In the genomic region with DNA sequence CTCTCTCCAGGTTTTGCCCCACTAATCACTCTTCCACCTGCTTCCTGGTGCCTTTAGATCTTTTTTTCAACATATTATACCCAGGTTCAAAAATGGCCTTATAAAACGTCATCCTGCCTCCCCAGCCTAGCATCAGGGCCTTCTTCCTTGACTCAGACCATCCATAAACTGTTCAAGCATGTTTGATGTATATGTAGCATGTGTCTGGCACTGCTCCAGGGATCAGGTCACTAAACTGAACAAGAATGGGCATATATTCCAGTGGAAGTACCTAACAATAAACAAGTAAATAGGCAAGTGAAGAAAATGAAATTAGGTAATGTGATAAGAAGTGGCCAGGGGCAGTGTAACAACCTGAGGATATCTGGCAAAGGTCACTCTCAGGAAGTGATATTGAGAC, we compare ENCODE assay signal across 19 cellular contexts.
"Had no signal": no experiment of that assay in that cellular context is flagged by ENCODE, and none has a peak within 500 bp of the region (broad histone marks: within the 10 kb centered on the region; RNA-seq: fewer than 3 reads in every experiment).

No MANE protein-coding gene starts in this region.

- H3K4me3 Mint-ChIP-seq: activated CD4-positive, alpha-beta memory T cell treated with anti-CD3 and anti-CD28 coated beads for 36 hours; activated naive CD8-positive, alpha-beta T cell treated with anti-CD3 and anti-CD28 coated beads, Interleukin-2, amount 10 ng/mL, durations not matched to agents 7 days and 5 days; activated T-cell treated with anti-CD3 and anti-CD28 coated beads, Interleukin-2, amount 50 U/mL, for 4 hours; immature natural killer cell; naive thymus-derived CD4-positive, alpha-beta T cell; stimulated activated effector memory CD8-positive, alpha-beta T cell treated with anti-CD3 and anti-CD28 coated beads, Interleukin-12 subunit alpha, Interleukin-12 subunit beta, amount 100 ng/mL, for 72 hours had no signal

- H3K4me3 ChIP-seq: coronary artery, lower lobe of right lung, right atrium auricular region, smooth muscle cell, transverse colon had no signal

- H3K27ac ChIP-seq: coronary artery, lower lobe of right lung, neutrophil, right atrium auricular region, transverse colon had no signal

- H3K36me3 ChIP-seq: lower lobe of right lung, neutrophil, right atrium auricular region, transverse colon had no signal

- H3K27ac Mint-ChIP-seq: activated CD4-positive, alpha-beta memory T cell treated with anti-CD3 and anti-CD28 coated beads for 36 hours; activated naive CD8-positive, alpha-beta T cell treated with anti-CD3 and anti-CD28 coated beads, Interleukin-2, amount 10 ng/mL, durations not matched to agents 7 days and 5 days; immature natural killer cell; naive thymus-derived CD4-positive, alpha-beta T cell; stimulated activated effector memory CD8-positive, alpha-beta T cell treated with anti-CD3 and anti-CD28 coated beads, Interleukin-12 subunit alpha, Interleukin-12 subunit beta, amount 100 ng/mL, for 72 hours had no signal

- ATAC-seq: left cardiac atrium had no signal

- H3K9me3 ChIP-seq: lower lobe of right lung, neutrophil, right atrium auricular region had no signal

- H3K9me3 Mint-ChIP-seq: stimulated activated effector memory CD8-positive, alpha-beta T cell treated with anti-CD3 and anti-CD28 coated beads, Interleukin-12 subunit alpha, Interleukin-12 subunit beta, amount 100 ng/mL, for 72 hours had no signal

- H3K4me1 ChIP-seq: right atrium auricular region had no signal

- H3K27me3 Mint-ChIP-seq: activated CD4-positive, alpha-beta memory T cell treated with anti-CD3 and anti-CD28 coated beads for 36 hours had no signal

- H3K36me3 Mint-ChIP-seq: immature natural killer cell; stimulated activated effector memory CD8-positive, alpha-beta T cell treated with anti-CD3 and anti-CD28 coated beads, Interleukin-12 subunit alpha, Interleukin-12 subunit beta, amount 100 ng/mL, for 72 hours had no signal

- DNase-seq: activated CD4-positive, alpha-beta memory T cell treated with anti-CD3 and anti-CD28 coated beads for 36 hours; activated CD4-positive, alpha-beta T cell treated with anti-CD3 and anti-CD28 coated beads for 1 hour; activated naive CD8-positive, alpha-beta T cell treated with anti-CD3 and anti-CD28 coated beads, Interleukin-2, amount 10 ng/mL, durations not matched to agents 7 days and 5 days; activated T-cell treated with anti-CD3 and anti-CD28 coated beads, Interleukin-2, amount 50 U/mL, for 4 hours; aorta; central memory CD4-positive, alpha-beta T cell; effector CD8-positive, alpha-beta T cell; glutamatergic neuron; left cardiac atrium; lower lobe of right lung; naive thymus-derived CD4-positive, alpha-beta T cell; T-helper 9 cell; transverse colon had no signal

- H3K27me3 ChIP-seq: neutrophil, right atrium auricular region, transverse colon had no signal
